1 cellular context compared by ENCODE assay signal in the genomic region with DNA sequence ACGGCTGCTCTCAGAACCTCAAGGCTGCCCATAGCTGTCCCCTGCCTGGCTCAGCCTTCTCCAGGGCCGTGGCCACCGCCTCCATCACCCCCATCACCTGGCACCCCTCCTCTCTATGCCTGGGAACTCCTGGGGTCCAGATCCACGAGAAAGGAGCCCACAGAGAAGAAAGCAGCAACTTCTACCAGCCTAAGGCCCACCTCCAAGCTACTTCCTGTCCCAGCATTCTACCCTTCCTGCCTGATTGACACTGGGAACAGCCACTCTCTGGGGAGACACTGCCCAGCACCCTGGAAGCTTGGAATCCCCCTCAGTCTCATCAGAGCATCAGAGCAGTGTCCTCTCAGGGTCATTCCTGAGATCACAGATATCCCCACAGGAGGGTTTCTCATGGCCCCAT.
TF ChIP-seq lines count a peak whose summit lies in the region.

No MANE protein-coding gene starts in this region.

TF ChIP-seq in IMR-90, 13 proteins besides CTCF, POLR2A, EP300 and RAD21 (continued from another document):
- TF ChIP-seq, protein P1, sequence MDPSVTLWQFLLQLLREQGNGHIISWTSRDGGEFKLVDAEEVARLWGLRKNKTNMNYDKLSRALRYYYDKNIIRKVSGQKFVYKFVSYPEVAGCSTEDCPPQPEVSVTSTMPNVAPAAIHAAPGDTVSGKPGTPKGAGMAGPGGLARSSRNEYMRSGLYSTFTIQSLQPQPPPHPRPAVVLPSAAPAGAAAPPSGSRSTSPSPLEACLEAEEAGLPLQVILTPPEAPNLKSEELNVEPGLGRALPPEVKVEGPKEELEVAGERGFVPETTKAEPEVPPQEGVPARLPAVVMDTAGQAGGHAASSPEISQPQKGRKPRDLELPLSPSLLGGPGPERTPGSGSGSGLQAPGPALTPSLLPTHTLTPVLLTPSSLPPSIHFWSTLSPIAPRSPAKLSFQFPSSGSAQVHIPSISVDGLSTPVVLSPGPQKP (IDR thresholded peaks at IDR 0.05; ENCODE audit: borderline replicate concordance, low read depth, low read length) = no peak
